ENCODE assay signal across 8 cellular contexts in genomic region chr1:110339040-110339426, GRCh38. TPM values are rescaled to one million over a fixed set of nuclear protein-coding genes. Genes with fewer than 3 reads are reported as not detected.
DNase-seq lines count a peak whose midpoint lies in the region; ATAC-seq lines count a peak whose summit lies in the region.

A gene with protein sequence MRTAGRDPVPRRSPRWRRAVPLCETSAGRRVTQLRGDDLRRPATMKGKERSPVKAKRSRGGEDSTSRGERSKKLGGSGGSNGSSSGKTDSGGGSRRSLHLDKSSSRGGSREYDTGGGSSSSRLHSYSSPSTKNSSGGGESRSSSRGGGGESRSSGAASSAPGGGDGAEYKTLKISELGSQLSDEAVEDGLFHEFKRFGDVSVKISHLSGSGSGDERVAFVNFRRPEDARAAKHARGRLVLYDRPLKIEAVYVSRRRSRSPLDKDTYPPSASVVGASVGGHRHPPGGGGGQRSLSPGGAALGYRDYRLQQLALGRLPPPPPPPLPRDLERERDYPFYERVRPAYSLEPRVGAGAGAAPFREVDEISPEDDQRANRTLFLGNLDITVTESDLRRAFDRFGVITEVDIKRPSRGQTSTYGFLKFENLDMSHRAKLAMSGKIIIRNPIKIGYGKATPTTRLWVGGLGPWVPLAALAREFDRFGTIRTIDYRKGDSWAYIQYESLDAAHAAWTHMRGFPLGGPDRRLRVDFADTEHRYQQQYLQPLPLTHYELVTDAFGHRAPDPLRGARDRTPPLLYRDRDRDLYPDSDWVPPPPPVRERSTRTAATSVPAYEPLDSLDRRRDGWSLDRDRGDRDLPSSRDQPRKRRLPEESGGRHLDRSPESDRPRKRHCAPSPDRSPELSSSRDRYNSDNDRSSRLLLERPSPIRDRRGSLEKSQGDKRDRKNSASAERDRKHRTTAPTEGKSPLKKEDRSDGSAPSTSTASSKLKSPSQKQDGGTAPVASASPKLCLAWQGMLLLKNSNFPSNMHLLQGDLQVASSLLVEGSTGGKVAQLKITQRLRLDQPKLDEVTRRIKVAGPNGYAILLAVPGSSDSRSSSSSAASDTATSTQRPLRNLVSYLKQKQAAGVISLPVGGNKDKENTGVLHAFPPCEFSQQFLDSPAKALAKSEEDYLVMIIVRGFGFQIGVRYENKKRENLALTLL (plus strand): TSS chr1:110339377. CDS start chr1:110339406, 29 bp downstream.

- H3K4me1 ChIP-seq in CD8-positive, alpha-beta memory T cell (ENCODE audit: insufficient read depth, low read length), result peaks cover 49% of the 10 kb centered on the region
- H3K4me1 ChIP-seq in endocrine pancreas (ENCODE audit: control insufficient read depth, insufficient read depth, low read length), result peaks cover 21% of the 10 kb centered on the region

- CTCF ChIA-PET in CD8-positive, alpha-beta memory T cell (lab: Charles Lee), result interaction anchor here (0.7 to 8.2 kb wide), 26 partner anchors 9 to 793 kb away, joined by 3 to 77 read pairs (median 4); partner anchors contain the start of gene KCNC4
- CTCF ChIA-PET in activated CD8-positive, alpha-beta memory T cell treated with anti-CD3 and anti-CD28 coated beads for 36 hours (lab: Charles Lee), result interaction anchor here (0.8 to 6.2 kb wide), 12 partner anchors 10 to 536 kb away, joined by 3 to 53 read pairs (median 3); partner anchors contain the start of gene KCNC4

- POLR2A ChIA-PET in CD8-positive, alpha-beta memory T cell (lab: Charles Lee), result interaction anchor here (0.5 to 3.1 kb wide), 15 partner anchors 9 to 1297 kb away, joined by 3 to 42 read pairs (median 4); partner anchors contain the start of genes KCNC4, LRIF1, STRIP1 and WDR47
- POLR2A ChIA-PET in activated CD8-positive, alpha-beta memory T cell treated with anti-CD3 and anti-CD28 coated beads for 36 hours (lab: Charles Lee), result interaction anchor here (0.8 to 3.1 kb wide), 6 partner anchors 9 to 304 kb away, joined by 3 to 23 read pairs (median 4); partner anchors contain the start of genes KCNC4, LAMTOR5 and STRIP1

- no peaks in the 10 kb centered on the region for H3K9me3 Mint-ChIP-seq in CD8-positive, alpha-beta memory T cell
- H3K9me3 Mint-ChIP-seq in memory B cell, result no peaks in the 10 kb centered on the region

- peak within 1 kb of the TSS; percentile 80 for H3K4me3 ChIP-seq in CD8-positive, alpha-beta memory T cell (ENCODE audit: low read length)
- H3K4me3 ChIP-seq in endocrine pancreas (ENCODE audit: control insufficient read depth, insufficient read depth, low read length), result peak within 1 kb of the TSS; percentile 69

- ATAC-seq in GM21381 (IDR thresholded peaks at IDR 0.05; ENCODE audit: unreplicated experiment) (peak; percentile 68), memory B cell (ENCODE audit: low read depth) (peak; percentile 68)

- H3K27ac ChIP-seq in CD8-positive, alpha-beta memory T cell (ENCODE audit: low read depth, low read length), result peak within 1 kb of the TSS; percentile 97

- peak; percentile 93 to 99 (median 99) for DNase-seq in CD8-positive, alpha-beta memory T cell
- DNase-seq in HT1080 (ENCODE audit: low read depth), result peak; percentile 100
- peak; percentile 97 for DNase-seq in NK-92 treated with Interleukin-12 subunit alpha and Interleukin-12 subunit beta, amount 100 ng/mL, for 24 hours (lab: John Stamatoyannopoulos, UW)
- peak; percentile 84 to 96 for DNase-seq in memory B cell (ENCODE audit: low spot score in 2 of 2)
- peak; percentile 95 for DNase-seq in stimulated activated CD8-positive, alpha-beta memory T cell treated with anti-CD3 and anti-CD28 coated beads, Interleukin-12 subunit alpha, Interleukin-12 subunit beta, amount 100 ng/mL, for 1 hour (ENCODE audit: low read depth)

- H3K4me1 Mint-ChIP-seq in CD8-positive, alpha-beta memory T cell, result peaks cover 54 to 64% (median 62%) of the 10 kb centered on the region in 3 donors
- peaks cover 34% of the 10 kb centered on the region for H3K4me1 Mint-ChIP-seq in memory B cell

- H3K9ac ChIP-seq in endocrine pancreas (ENCODE audit: control insufficient read depth, insufficient read depth, low read length), result peak within 1 kb of the TSS; percentile 86

- peak within 1 kb of the TSS in 2 of 8 donors; percentile 98 for H3K27ac Mint-ChIP-seq in CD8-positive, alpha-beta memory T cell
- no peak within 1 kb of the TSS for H3K27ac Mint-ChIP-seq in memory B cell

- no peaks in the 10 kb centered on the region for H3K27me3 Mint-ChIP-seq in CD8-positive, alpha-beta memory T cell
- H3K27me3 Mint-ChIP-seq in memory B cell, result no peaks in the 10 kb centered on the region

- H3K27me3 ChIP-seq in CD8-positive, alpha-beta memory T cell (ENCODE audit: insufficient read depth, low read length, poor library complexity, severe bottlenecking), result no peaks in the 10 kb centered on the region
- H3K27me3 ChIP-seq in endocrine pancreas (ENCODE audit: control insufficient read depth, insufficient read depth, low read length), result no peaks in the 10 kb centered on the region

- peaks cover 3 to 7% (median 6%) of the 10 kb centered on the region in 3 donors for H3K36me3 Mint-ChIP-seq in CD8-positive, alpha-beta memory T cell
- peaks cover 20% of the 10 kb centered on the region for H3K36me3 Mint-ChIP-seq in memory B cell

- H3K36me3 ChIP-seq in CD8-positive, alpha-beta memory T cell (ENCODE audit: insufficient read depth, low read length), result peaks cover 4% of the 10 kb centered on the region
- H3K36me3 ChIP-seq in endocrine pancreas (ENCODE audit: control insufficient read depth, insufficient read depth, low read length), result no peaks in the 10 kb centered on the region

- no peak within 1 kb of the TSS for H3K4me3 Mint-ChIP-seq in CD8-positive, alpha-beta memory T cell
- no peak within 1 kb of the TSS for H3K4me3 Mint-ChIP-seq in memory B cell

- no peaks in the 10 kb centered on the region for H3K9me3 ChIP-seq in CD8-positive, alpha-beta memory T cell (ENCODE audit: low read length)
- no peaks in the 10 kb centered on the region for H3K9me3 ChIP-seq in endocrine pancreas (ENCODE audit: control insufficient read depth, low read length)

RNA-seq across cellular contexts. Expression of the gene that starts here (rescaled TPM):
- total RNA-seq in CD8-positive, alpha-beta memory T cell, result 10 to 100 TPM; 53.9 to 54.0 TPM
- polyA plus RNA-seq in CD8-positive, alpha-beta memory T cell, result 10.7 TPM
- 31.8 and 33.6 TPM in 2 replicates for total RNA-seq in HT1080 (2014; rRNA removed; shearing (Covaris generic))
- 8.6 and 11.2 TPM in 2 replicates for polyA plus RNA-seq in HT1080 (2015; cell fraction: cytosol; rRNA removed)
- polyA plus RNA-seq in HT1080 (2015; cell fraction: nucleus; rRNA removed), result 25.2 TPM in 2 replicates
- total RNA-seq in activated CD8-positive, alpha-beta memory T cell treated with anti-CD3 and anti-CD28 coated beads for 36 hours, result 10 to 100 TPM; 53.6 to 56.6 TPM

Comparison
In these comparisons a context has a peak if more than half of its experiments do, and no peak if none do; other contexts are left out.
1. Peak in every context shown above with its lines: DNase-seq, ATAC-seq, H3K4me3 ChIP-seq and H3K27ac ChIP-seq.